In genomic region chr12:6957741-6958608, GRCh38 we compare ENCODE assay signal across 13 cellular contexts. TPM values are rescaled to one million over a fixed set of nuclear protein-coding genes. Genes with fewer than 3 reads are reported as not detected.
A peak's percentile ranks its signal among the peaks of the same experiment; 100 is the strongest.
DNase-seq lines count a peak whose midpoint lies in the region; ATAC-seq and TF ChIP-seq lines count a peak whose summit lies in the region.
"Had no signal": no experiment of that assay in that cellular context is flagged by ENCODE, and none has a peak within 500 bp of the region (broad histone marks: within the 10 kb centered on the region; RNA-seq: fewer than 3 reads in every experiment).

No MANE protein-coding gene starts in this region.

- H4K20me1 ChIP-seq in MM.1S (ENCODE audit: insufficient read depth, low read length), result no peaks in the 10 kb centered on the region

- H3K9me3 ChIP-seq in MM.1S (replicated peaks; ENCODE audit: insufficient read depth, low read length) (no peaks in the 10 kb centered on the region), psoas muscle (no peaks in the 10 kb centered on the region)
- H3K9me3 ChIP-seq: thyroid gland had no signal

- H3K79me2 ChIP-seq in MM.1S (ENCODE audit: low read length), result peaks cover 75% of the 10 kb centered on the region

- H3K4me3 ChIP-seq in GM12864 (ENCODE audit: low read depth, low read length) (peak overlapping the region; percentile 93), MM.1S (ENCODE audit: low read length) (peak overlapping the region; percentile 56), psoas muscle (no peak overlapping the region)
- H3K4me3 ChIP-seq: thyroid gland had no signal

- intact Hi-C loops in psoas muscle (cut with DNase I), result no loop called here

- no peak overlapping the region for H2AFZ ChIP-seq in MM.1S (ENCODE audit: low read length)

- peaks cover 83% of the 10 kb centered on the region for H3K4me1 ChIP-seq in MM.1S (ENCODE audit: low read length)
- H3K4me1 ChIP-seq in psoas muscle, result peaks cover 10% of the 10 kb centered on the region

- no peaks in the 10 kb centered on the region for H3K9me2 ChIP-seq in MM.1S (replicated peaks; ENCODE audit: insufficient read depth, low read length)

- H3K9ac ChIP-seq in MM.1S (ENCODE audit: low read length), result peak overlapping the region; percentile 78

- no peak for ATAC-seq in psoas muscle
- no peak for ATAC-seq in HG03045 (IDR thresholded peaks at IDR 0.05; ENCODE audit: unreplicated experiment)
- ATAC-seq in GM21360 (IDR thresholded peaks at IDR 0.05; ENCODE audit: unreplicated experiment), result no peak

- peaks cover 45% of the 10 kb centered on the region for H3F3A ChIP-seq in MM.1S (ENCODE audit: insufficient read depth, low read length)

- H3K27ac ChIP-seq in MM.1S (ENCODE audit: low read length) (peak overlapping the region; percentile 94), cingulate gyrus (ENCODE audit: low read depth, low read length) (peak overlapping the region; percentile 47), psoas muscle (peak overlapping the region; percentile 53)

- no peak for TF ChIP-seq CTCF in GM12864 (IDR thresholded peaks at IDR 0.05; ENCODE audit: low read depth, low read length, missing control alignments)
- TF ChIP-seq CTCF in MM.1S (IDR thresholded peaks at IDR 0.05; ENCODE audit: low read length), result no peak
- TF ChIP-seq CTCF in psoas muscle (IDR thresholded peaks at IDR 0.05), result no peak

- H3K36me3 ChIP-seq in MM.1S (replicated peaks; ENCODE audit: insufficient read depth, low read length) (no peaks in the 10 kb centered on the region; the same call in 1 of the 2 replicates), psoas muscle (ENCODE audit: insufficient read depth in 1 of 2, low read depth in 1 of 2) (no peaks in the 10 kb centered on the region)
- H3K36me3 ChIP-seq: thyroid gland had no signal

- H3K27me3 ChIP-seq in MM.1S (replicated peaks; ENCODE audit: insufficient read depth, low read length), result no peaks in the 10 kb centered on the region
- no peaks in the 10 kb centered on the region for H3K27me3 ChIP-seq in psoas muscle (ENCODE audit: insufficient read depth in 3 of 3, low read length in 2 of 3)
- H3K27me3 ChIP-seq: thyroid gland had no signal

- peak overlapping the region; percentile 94 for H3K4me2 ChIP-seq in MM.1S (ENCODE audit: low read depth, low read length)

- 85 to 89% (median 86%) methylated on average over 28 of the region's 28 CpGs for WGBS in psoas muscle, 3 donors

- DNase-seq in GM12864 (ENCODE audit: low read depth) (no peak), MM.1S (no peak), psoas muscle (peak in 1 of 2 donors; percentile 45), NCI-H146 treated with DMSO at 0.1 percent for 48 hours (lab: John Stamatoyannopoulos, UW; ENCODE audit: unreplicated experiment) (no peak), globus pallidus (ENCODE audit: low spot score) (no peak)
- DNase-seq: aorta, NCI-H524, thyroid gland had no signal

RNA-seq across cellular contexts. Expression of gene PTPN6, which starts 6.8 kb away (rescaled TPM):
- total RNA-seq in psoas muscle, result 1 to 10 TPM; 3.6 to 7.6 (median 4.6) TPM
- 1 to 10 TPM; 1.3 to 2.6 (median 2.1) TPM for polyA plus RNA-seq in psoas muscle
- total RNA-seq: Daoy had no signal

RNA-seq across cellular contexts. Expression of gene PHB2, which starts 12.5 kb away (rescaled TPM):
- 100 to 1,000 TPM; 137 to 278 (median 180) TPM for total RNA-seq in psoas muscle
- 100 to 1,000 TPM; 176 to 381 (median 208) TPM for polyA plus RNA-seq in psoas muscle

RNA-seq across cellular contexts. Expression of gene EMG1, which starts 12.7 kb away (rescaled TPM):
- total RNA-seq in psoas muscle, result 10 to 100 TPM; 30.1 to 59.4 (median 44.8) TPM
- 10 to 100 TPM; 26.6 to 66.5 (median 50.4) TPM for polyA plus RNA-seq in psoas muscle

RNA-seq across cellular contexts. Expression of gene C12orf57, which starts 14.2 kb away (rescaled TPM):
- total RNA-seq in psoas muscle, result 100 to 1,000 TPM in 2 of 4 donors, 10 to 100 TPM in 2; 80.4 to 110 (median 95.6) TPM
- polyA plus RNA-seq in psoas muscle, result 100 to 1,000 TPM; 223 to 269 (median 247) TPM

RNA-seq across cellular contexts. Expression of gene RNU7-1, which starts 14.4 kb away (rescaled TPM):
- not detected for total RNA-seq in psoas muscle
- not detected for polyA plus RNA-seq in psoas muscle
- total RNA-seq: aorta, Daoy, lung microvascular endothelial cell, thyroid gland had no signal
- polyA plus RNA-seq: aorta had no signal
